In the genomic region with DNA sequence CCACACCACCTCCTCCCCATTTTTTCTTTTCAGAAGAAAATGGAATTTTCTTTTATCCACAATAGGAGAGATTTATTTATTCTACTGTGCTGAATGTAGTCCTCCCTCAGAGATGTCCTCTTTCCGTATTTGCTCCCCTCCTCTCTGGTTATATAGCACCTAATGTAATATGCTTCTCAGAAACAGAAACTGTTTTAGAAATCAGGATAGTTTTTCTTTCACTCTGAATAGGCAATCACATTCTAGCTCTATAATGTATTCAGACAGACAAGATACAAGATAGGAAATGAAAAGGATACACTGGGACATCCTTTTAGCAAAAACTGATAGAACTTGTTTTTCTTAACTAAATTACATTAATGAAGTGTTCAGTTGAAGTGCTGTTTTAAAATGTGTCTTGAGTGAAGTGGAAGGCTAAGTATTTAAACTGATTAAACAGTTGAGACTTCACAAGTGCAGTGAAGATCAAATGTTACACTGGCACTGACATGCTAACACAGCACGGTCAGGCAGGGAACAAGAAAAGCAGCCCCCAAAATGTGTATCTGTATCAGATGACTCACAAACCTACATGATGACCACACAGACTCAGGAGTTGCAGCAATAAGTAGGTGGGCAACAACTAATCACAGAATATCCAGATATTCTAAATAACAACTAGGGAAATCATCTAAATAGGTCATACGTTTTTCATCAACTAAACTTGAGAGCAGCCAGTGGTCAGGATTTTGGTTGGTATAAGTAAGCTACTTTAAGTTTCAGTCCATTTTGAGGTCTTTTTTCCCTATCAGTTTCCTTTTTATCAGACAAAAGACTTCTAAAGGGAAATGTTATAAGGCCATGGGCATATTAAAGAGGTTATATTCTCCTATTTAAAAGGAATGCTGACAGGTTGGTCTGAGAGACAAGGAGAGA, we compare ENCODE assay signal across 14 cellular contexts.
DNase-seq lines count a peak whose midpoint lies in the region; ATAC-seq and TF ChIP-seq lines count a peak whose summit lies in the region.
"Had no signal": no experiment of that assay in that cellular context is flagged by ENCODE, and none has a peak within 500 bp of the region (broad histone marks: within the 10 kb centered on the region; RNA-seq: fewer than 3 reads in every experiment).

No MANE protein-coding gene starts in this region.

- H3K27me3 Mint-ChIP-seq in activated CD4-positive, alpha-beta T cell treated with anti-CD3 and anti-CD28 coated beads for 36 hours: no peaks in the 10 kb centered on the region
- H3K27me3 Mint-ChIP-seq: activated B cell treated with CpG ODN at 0.5 μM for 24 hours had no signal

- no peak for DNase-seq in activated CD4-positive, alpha-beta T cell treated with anti-CD3 and anti-CD28 coated beads for 36 hours
- no peak for DNase-seq in activated CD4-positive, alpha-beta T cell treated with anti-CD3 and anti-CD28 coated beads for 48 hours
- DNase-seq in iris pigment epithelial cell (ENCODE audit: low read depth) (peak; percentile 15), MG63 (no peak), NCI-H524 treated with DMSO at 0.1 percent for 48 hours (lab: John Stamatoyannopoulos, UW) (no peak), BE2C (no peak)
- DNase-seq: activated B cell treated with CpG ODN at 0.5 μM for 24 hours, amygdala, NCI-H446 treated with DMSO at 0.1 percent for 48 hours, Right ventricle myocardium superior, trophoblast cell had no signal

- peak overlapping the region; percentile 60 for H3K27ac Mint-ChIP-seq in activated CD4-positive, alpha-beta T cell treated with anti-CD3 and anti-CD28 coated beads for 36 hours
- H3K27ac Mint-ChIP-seq: activated B cell treated with CpG ODN at 0.5 μM for 24 hours had no signal

- intact Hi-C loops in activated CD4-positive, alpha-beta T cell treated with anti-CD3 and anti-CD28 coated beads for 36 hours (cut with DNase I, micrococcal nuclease): no loop called here

- peaks cover 28% of the 10 kb centered on the region for H3K36me3 Mint-ChIP-seq in activated CD4-positive, alpha-beta T cell treated with anti-CD3 and anti-CD28 coated beads for 36 hours (ENCODE audit: low read depth)

- H3K4me1 Mint-ChIP-seq in activated CD4-positive, alpha-beta T cell treated with anti-CD3 and anti-CD28 coated beads for 36 hours: peaks cover 41% of the 10 kb centered on the region
- H3K4me1 Mint-ChIP-seq: activated B cell treated with CpG ODN at 0.5 μM for 24 hours had no signal

- H3K9me3 Mint-ChIP-seq in activated CD4-positive, alpha-beta T cell treated with anti-CD3 and anti-CD28 coated beads for 36 hours (ENCODE audit: low read depth): no peaks in the 10 kb centered on the region

- peak; percentile 63 for ATAC-seq in activated CD4-positive, alpha-beta T cell treated with anti-CD3 and anti-CD28 coated beads for 36 hours
- ATAC-seq in GM21447 (IDR thresholded peaks at IDR 0.05; ENCODE audit: unreplicated experiment): peak; percentile 81
- ATAC-seq in HG03280 (IDR thresholded peaks at IDR 0.05; ENCODE audit: unreplicated experiment): peak; percentile 71

- H3K27me3 ChIP-seq in MG63 (no peaks in the 10 kb centered on the region), BE2C (no peaks in the 10 kb centered on the region)
- H3K27me3 ChIP-seq: hepatocyte had no signal

- TF ChIP-seq CTCF in BE2C (IDR thresholded peaks at IDR 0.05; ENCODE audit: low read depth, low read length): no peak

- CTCF ChIA-PET in activated CD4-positive, alpha-beta T cell treated with anti-CD3 and anti-CD28 coated beads for 36 hours (lab: Charles Lee): interaction anchor here (1.1 kb wide), 1 partner anchor 9 kb away, joined by 3 read pairs; no protein-coding TSS in a partner anchor

- POLR2A ChIA-PET in activated CD4-positive, alpha-beta T cell treated with anti-CD3 and anti-CD28 coated beads for 36 hours (lab: Charles Lee): no interaction called here

- no peak overlapping the region for H3K4me3 ChIP-seq in MG63
- no peak overlapping the region for H3K4me3 ChIP-seq in BE2C (ENCODE audit: low read depth, low read length)
- H3K4me3 ChIP-seq: hepatocyte had no signal

- peaks cover 2% of the 10 kb centered on the region; the same call in 1 of the 2 replicates for H3K4me1 ChIP-seq in BE2C

- no peak overlapping the region for H3K4me3 Mint-ChIP-seq in activated CD4-positive, alpha-beta T cell treated with anti-CD3 and anti-CD28 coated beads for 36 hours
- H3K4me3 Mint-ChIP-seq: activated B cell treated with CpG ODN at 0.5 μM for 24 hours had no signal

- H3K36me3 ChIP-seq in MG63 (no peaks in the 10 kb centered on the region), BE2C (no peaks in the 10 kb centered on the region)

- H3K9me3 ChIP-seq in MG63: no peaks in the 10 kb centered on the region
- H3K9me3 ChIP-seq in BE2C: no peaks in the 10 kb centered on the region
